Comparison of ENCODE assay signal across 9 cellular contexts in the genomic region with DNA sequence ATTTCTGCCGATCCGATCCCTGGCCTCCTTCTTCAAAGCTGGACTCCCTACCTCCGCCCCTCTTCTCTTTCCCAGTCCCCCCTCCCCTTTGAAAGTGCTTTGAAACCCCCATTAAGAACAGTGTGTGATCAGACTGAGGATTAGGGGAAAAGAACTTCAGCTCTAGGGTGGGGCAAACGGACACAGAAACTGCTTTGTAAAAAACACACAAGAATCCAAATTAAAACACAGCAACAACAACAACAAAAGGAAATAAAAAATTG. TPM values are rescaled to one million over a fixed set of nuclear protein-coding genes. Genes with fewer than 3 reads are reported as not detected.
A peak's percentile ranks its signal among the peaks of the same experiment; 100 is the strongest.
DNase-seq lines count a peak whose midpoint lies in the region; ATAC-seq and TF ChIP-seq lines count a peak whose summit lies in the region.
"Had no signal": no experiment of that assay in that cellular context is flagged by ENCODE, and none has a peak within 500 bp of the region (broad histone marks: within the 10 kb centered on the region; RNA-seq: fewer than 3 reads in every experiment).

No MANE protein-coding gene starts in this region.

- H3K27me3 ChIP-seq in heart left ventricle: no peaks in the 10 kb centered on the region
- no peaks in the 10 kb centered on the region for H3K27me3 ChIP-seq in lung (ENCODE audit: control insufficient read depth, insufficient read depth)
- H3K27me3 ChIP-seq in uterus: no peaks in the 10 kb centered on the region

- H3K36me3 ChIP-seq in heart left ventricle (peaks cover 0 to 35% (median 19%) of the 10 kb centered on the region in 9 donors), lung (ENCODE audit: control insufficient read depth in 2 of 2, insufficient read depth in 2 of 2, low read length in 2 of 2) (peaks cover 0 to 9% of the 10 kb centered on the region in 2 donors), uterus (no peaks in the 10 kb centered on the region)

- ATAC-seq in heart left ventricle (no peak), left ventricle myocardium superior (no peak), lung (ENCODE audit: insufficient read depth, low FRiP score) (no peak), esophagus mucosa (no peak)

- H3K4me1 ChIP-seq in heart left ventricle (peaks cover 0 to 44% (median 23%) of the 10 kb centered on the region in 12 donors), lung (ENCODE audit: control insufficient read depth in 2 of 2, insufficient read depth in 2 of 2, low read length in 2 of 2) (peaks cover 0 to 10% of the 10 kb centered on the region in 2 donors), uterus (no peaks in the 10 kb centered on the region)

- TF ChIP-seq CTCF in heart left ventricle (IDR thresholded peaks at IDR 0.05) (no peak), lung (IDR thresholded peaks at IDR 0.05; ENCODE audit: control extremely low read depth, extremely low read depth) (no peak), uterus (IDR thresholded peaks at IDR 0.05) (no peak)

- DNase-seq in heart left ventricle (no peak), left ventricle myocardium superior (no peak), caudate nucleus (lab: John Stamatoyannopoulos, UW) (peak in 3 of 61 donors; percentile 8 to 41 (median 36)), lung (ENCODE audit: low spot score) (no peak), uterus (no peak), T-helper 2 cell (no peak), DMS53 treated with DMSO at 0.1 percent for 48 hours (lab: John Stamatoyannopoulos, UW; ENCODE audit: unreplicated experiment) (no peak)
- DNase-seq: T-helper 9 cell had no signal

- H3K9me3 ChIP-seq in heart left ventricle: no peaks in the 10 kb centered on the region
- H3K9me3 ChIP-seq in lung (ENCODE audit: control insufficient read depth in 2 of 2, insufficient read depth in 1 of 2, low read length in 1 of 2): no peaks in the 10 kb centered on the region
- no peaks in the 10 kb centered on the region for H3K9me3 ChIP-seq in uterus

- WGBS in heart left ventricle, 4 donors: 0 to 1% (median 0%) methylated on average over 4 of the region's 4 CpGs
- WGBS in lung, 2 donors: 0% methylated on average over 4 of the region's 4 CpGs

- H3K4me3 ChIP-seq in heart left ventricle (peak overlapping the region; percentile 69 to 97 (median 94)), lung (peak overlapping the region; percentile 97), uterus (peak overlapping the region; percentile 58 to 78)

- intact Hi-C loops in heart left ventricle (cut with DNase I): loop anchor here (1.0 to 10.0 kb wide), 14 partner anchors 63 to 795 kb away; no protein-coding TSS in a partner anchor
- intact Hi-C loops in left ventricle myocardium superior (cut with micrococcal nuclease): loop anchor here (5.0 to 10.0 kb wide), 2 partner anchors 207 to 665 kb away; no protein-coding TSS in a partner anchor
- intact Hi-C loops in uterus (cut with DNase I; ENCODE audit: low total_unique reads): no loop called here

- TF ChIP-seq POLR2A in heart left ventricle (IDR thresholded peaks at IDR 0.05) (no peak), uterus (IDR thresholded peaks at IDR 0.05) (no peak)

- peak overlapping the region; percentile 89 to 100 (median 98) for H3K27ac ChIP-seq in heart left ventricle
- peak overlapping the region; percentile 94 for H3K27ac ChIP-seq in caudate nucleus (ENCODE audit: low read depth, low read length)
- peak overlapping the region; percentile 95 to 98 for H3K27ac ChIP-seq in lung (ENCODE audit: low read depth in 1 of 2, low read length in 1 of 2)
- peak overlapping the region; percentile 90 to 92 for H3K27ac ChIP-seq in uterus

RNA-seq across cellular contexts. Expression of gene SPRY2, which starts 1.4 kb away (rescaled TPM):
- 10 to 100 TPM; 27.9 to 48.6 (median 31.7) TPM for total RNA-seq in heart left ventricle
- polyA plus RNA-seq in heart left ventricle: 10 to 100 TPM; 18.0 to 38.7 TPM
- 37.6 TPM for total RNA-seq in left ventricle myocardium superior
- 10 to 100 TPM; 30.0 to 49.8 TPM for total RNA-seq in lung
- polyA plus RNA-seq in lung: 10 to 100 TPM; 27.1 to 30.1 TPM
- total RNA-seq in uterus: 10 to 100 TPM; 11.3 to 48.6 (median 45.6) TPM
- 11.8 TPM for total RNA-seq in esophagus mucosa
